10 cellular contexts compared by ENCODE assay signal in genomic region chr7:132145466-132145865, GRCh38.
A peak's percentile ranks its signal among the peaks of the same experiment; 100 is the strongest.
DNase-seq lines count a peak whose midpoint lies in the region; ATAC-seq and TF ChIP-seq lines count a peak whose summit lies in the region.
"Had no signal": no experiment of that assay in that cellular context is flagged by ENCODE, and none has a peak within 500 bp of the region (broad histone marks: within the 10 kb centered on the region; RNA-seq: fewer than 3 reads in every experiment).

No MANE protein-coding gene starts in this region.

- H2AFZ ChIP-seq in fibroblast of lung (ENCODE audit: low read length): no peak overlapping the region

- H3K27me3 ChIP-seq in fibroblast of lung (ENCODE audit: control insufficient read depth, insufficient read depth, low read length): no peaks in the 10 kb centered on the region

- H3K36me3 ChIP-seq in fibroblast of lung (ENCODE audit: control insufficient read depth, insufficient read depth, low read length): no peaks in the 10 kb centered on the region

- no peak overlapping the region for H3K9ac ChIP-seq in fibroblast of lung (ENCODE audit: insufficient read depth, low read length)

- DNase-seq in DMS 273 (lab: John Stamatoyannopoulos, UW; ENCODE audit: unreplicated experiment) (peak; percentile 94), RPMI7951 (ENCODE audit: low read depth) (peak; percentile 94), fibroblast of lung (ENCODE audit: low read depth in 2 of 2) (peak; percentile 47 to 97), myocyte (ENCODE audit: low read depth) (peak; percentile 28)
- no peak for DNase-seq in stimulated activated CD4-positive, alpha-beta T cell treated with anti-CD3 and anti-CD28 coated beads, Interleukin-15, amount 100 ng/mL, for 24 hours
- DNase-seq in activated effector memory CD4-positive, alpha-beta T cell treated with Interleukin-2 at 50 U/mL for 16 hours: no peak
- DNase-seq: activated naive CD8-positive, alpha-beta T cell treated with anti-CD3 and anti-CD28 coated beads, Interleukin-2, amount 10 ng/mL, durations not matched to agents 7 days and 5 days; SW 1271 had no signal

- no peak for TF ChIP-seq CTCF in fibroblast of lung (conservative IDR thresholded peaks at IDR 0.05 in 1 of 2, IDR thresholded peaks at IDR 0.05 in 1 of 2; ENCODE audit: low read depth in 1 of 2, low read length in 2 of 2)

- H3K27ac ChIP-seq in fibroblast of lung (ENCODE audit: insufficient read depth, low read length): no peak overlapping the region

- no peaks in the 10 kb centered on the region for H4K20me1 ChIP-seq in fibroblast of lung (ENCODE audit: control insufficient read depth, extremely low read depth, insufficient read depth, low read length)

- H3K4me1 ChIP-seq in fibroblast of lung (ENCODE audit: control insufficient read depth, extremely low read depth, insufficient read depth, low read length): no peaks in the 10 kb centered on the region

- H3K9me3 ChIP-seq in fibroblast of lung (ENCODE audit: control insufficient read depth, insufficient read depth, low read depth, low read length): no peaks in the 10 kb centered on the region

- no peak overlapping the region for H3K4me2 ChIP-seq in fibroblast of lung (ENCODE audit: extremely low read depth, insufficient read depth, low read length)

- ATAC-seq in GM21360 (IDR thresholded peaks at IDR 0.05; ENCODE audit: unreplicated experiment) (no peak), HG03135 (IDR thresholded peaks at IDR 0.05; ENCODE audit: unreplicated experiment) (no peak)

- no peaks in the 10 kb centered on the region for H3K79me2 ChIP-seq in fibroblast of lung (ENCODE audit: control insufficient read depth, insufficient read depth, low read length)

- no peak overlapping the region for H3K4me3 ChIP-seq in fibroblast of lung (replicated peaks in 1 of 4; ENCODE audit: control extremely low read depth in 1 of 4, insufficient read depth in 1 of 4, low read depth in 3 of 4, low read length in 4 of 4)

Comparison
In these comparisons a context has a peak if more than half of its experiments do, and no peak if none do; other contexts are left out.
1. DNase-seq: peak in DMS 273 (single experiment), RPMI7951 (single experiment), fibroblast of lung (2 of 2) and myocyte (single experiment); none in stimulated activated CD4-positive, alpha-beta T cell treated with anti-CD3 and anti-CD28 coated beads, Interleukin-15, amount 100 ng/mL, for 24 hours (single experiment) and activated effector memory CD4-positive, alpha-beta T cell treated with Interleukin-2 at 50 U/mL for 16 hours (single experiment).